ENCODE assay signal across 10 cellular contexts in genomic region chr9:93223241-93224180, GRCh38. TPM values are rescaled to one million over a fixed set of nuclear protein-coding genes. Genes with fewer than 3 reads are reported as not detected.
A peak's percentile ranks its signal among the peaks of the same experiment; 100 is the strongest.
DNase-seq lines count a peak whose midpoint lies in the region; ATAC-seq and TF ChIP-seq lines count a peak whose summit lies in the region.
"Had no signal": no experiment of that assay in that cellular context is flagged by ENCODE, and none has a peak within 500 bp of the region (broad histone marks: within the 10 kb centered on the region; RNA-seq: fewer than 3 reads in every experiment).

No MANE protein-coding gene starts in this region.

- H3K79me1 ChIP-seq in neuronal stem cell (ENCODE audit: low read depth, low read length), result peaks cover 9% of the 10 kb centered on the region

- H4K91ac ChIP-seq in neuronal stem cell (ENCODE audit: low read depth, low read length, poor library complexity), result no peak overlapping the region

- TF ChIP-seq CTCF in epithelial cell of esophagus (IDR thresholded peaks at IDR 0.05; ENCODE audit: insufficient read depth, low read depth, low read length, missing control alignments), result no peak

- H3K27me3 ChIP-seq in neuronal stem cell (ENCODE audit: control insufficient read depth in 3 of 3, insufficient read depth in 3 of 3, low read depth in 1 of 3, low read length in 3 of 3), result no peaks in the 10 kb centered on the region

- H3K23ac ChIP-seq in neuronal stem cell (ENCODE audit: low read depth, low read length, poor library complexity), result no peak overlapping the region

- H2BK5ac ChIP-seq in neuronal stem cell (ENCODE audit: low read length), result no peak overlapping the region

- no CpG with 5 or more reads among the region's 16 CpGs for WGBS in neuronal stem cell (ENCODE audit: extremely low coverage in 2 of 2, insufficient read length in 2 of 2, insufficient replicate concordance in 1 of 2), 2 donors

- no peak overlapping the region for H3K4me2 ChIP-seq in neuronal stem cell (ENCODE audit: insufficient read depth, low read length, poor library complexity, severe bottlenecking)

- peak overlapping the region; percentile 36 for H3K18ac ChIP-seq in neuronal stem cell (ENCODE audit: low read length)

- no peak overlapping the region for H2AFZ ChIP-seq in neuronal stem cell (ENCODE audit: low read length)

- H2BK15ac ChIP-seq in neuronal stem cell (ENCODE audit: low read length), result no peak overlapping the region

- H3K4me3 ChIP-seq in epithelial cell of esophagus (ENCODE audit: low read length) (no peak overlapping the region), neuronal stem cell (ENCODE audit: low read length in 2 of 2) (no peak overlapping the region)

- peak overlapping the region; percentile 19 for H2AK5ac ChIP-seq in neuronal stem cell (ENCODE audit: low read depth, low read length)

- peak overlapping the region; percentile 41 for H3K14ac ChIP-seq in neuronal stem cell (ENCODE audit: low read length)

- no peak for ATAC-seq in HG02763 (IDR thresholded peaks at IDR 0.05; ENCODE audit: unreplicated experiment)

- H3K36me3 ChIP-seq in neuronal stem cell (replicated peaks in 1 of 2; ENCODE audit: control insufficient read depth in 2 of 2, insufficient read depth in 2 of 2, low read length in 2 of 2), result no peaks in the 10 kb centered on the region

- no peak overlapping the region for H3K9ac ChIP-seq in neuronal stem cell (ENCODE audit: low read depth, low read length, poor library complexity)

- peaks cover 0 to 5% of the 10 kb centered on the region in 2 donors for H3K4me1 ChIP-seq in neuronal stem cell (ENCODE audit: control insufficient read depth in 2 of 2, insufficient read depth in 1 of 2, low read depth in 1 of 2, low read length in 2 of 2)

- no peak overlapping the region for H4K8ac ChIP-seq in neuronal stem cell (ENCODE audit: low read depth, low read length)

- no peaks in the 10 kb centered on the region for H3K9me3 ChIP-seq in neuronal stem cell (replicated peaks in 1 of 2; ENCODE audit: control insufficient read depth in 2 of 2, insufficient read depth in 1 of 2, low read depth in 1 of 2, low read length in 2 of 2)

- no peak overlapping the region for H2BK12ac ChIP-seq in neuronal stem cell (ENCODE audit: low read length)

- H3K27ac ChIP-seq in neuronal stem cell (replicated peaks; ENCODE audit: low read length), result no peak overlapping the region

- no peak overlapping the region for H3K4ac ChIP-seq in neuronal stem cell (ENCODE audit: low read length)

- DNase-seq in COR-L47 (lab: John Stamatoyannopoulos, UW) (peak; percentile 67), NCI-H2029 (lab: John Stamatoyannopoulos, UW) (peak; percentile 83), epithelial cell of esophagus (ENCODE audit: low read depth) (peak; percentile 94), neuronal stem cell (ENCODE audit: low spot score) (no peak), activated gamma-delta T cell treated with Interleukin-2 at 50 U/mL for 16 hours (no peak)
- DNase-seq in activated T-cell treated with anti-CD3 and anti-CD28 coated beads, Interleukin-2, amount 50 U/mL, for 1 hour, result no peak
- DNase-seq in activated CD8-positive, alpha-beta memory T cell treated with anti-CD3 and anti-CD28 coated beads for 24 hours, result no peak
- DNase-seq: activated B cell treated with CpG ODN at 0.5 μM for 24 hours; stimulated activated CD4-positive, alpha-beta T cell treated with anti-CD3 and anti-CD28 coated beads, Interleukin-1b, Interleukin-23, amount 100 ng/mL, for 48 hours had no signal

- H2BK120ac ChIP-seq in neuronal stem cell (ENCODE audit: low read depth, low read length), result no peak overlapping the region

RNA-seq across cellular contexts. Expression of gene WNK2, which starts 39.6 kb away (rescaled TPM):
- polyA plus RNA-seq in neuronal stem cell (2013, experiment 1 of 2), result 22.1 TPM
- 22.8 TPM for polyA plus RNA-seq in neuronal stem cell (2013, experiment 2 of 2)

Comparison
In these comparisons a context has a peak if more than half of its experiments do, and no peak if none do; other contexts are left out.
1. DNase-seq: peak in COR-L47 (single experiment), NCI-H2029 (single experiment) and epithelial cell of esophagus (single experiment); none in neuronal stem cell (single experiment), activated T-cell treated with anti-CD3 and anti-CD28 coated beads, Interleukin-2, amount 50 U/mL, for 1 hour (single experiment), activated CD8-positive, alpha-beta memory T cell treated with anti-CD3 and anti-CD28 coated beads for 24 hours (single experiment) and activated gamma-delta T cell treated with Interleukin-2 at 50 U/mL for 16 hours (single experiment).